2 cellular contexts compared by ENCODE assay signal in the genomic region with DNA sequence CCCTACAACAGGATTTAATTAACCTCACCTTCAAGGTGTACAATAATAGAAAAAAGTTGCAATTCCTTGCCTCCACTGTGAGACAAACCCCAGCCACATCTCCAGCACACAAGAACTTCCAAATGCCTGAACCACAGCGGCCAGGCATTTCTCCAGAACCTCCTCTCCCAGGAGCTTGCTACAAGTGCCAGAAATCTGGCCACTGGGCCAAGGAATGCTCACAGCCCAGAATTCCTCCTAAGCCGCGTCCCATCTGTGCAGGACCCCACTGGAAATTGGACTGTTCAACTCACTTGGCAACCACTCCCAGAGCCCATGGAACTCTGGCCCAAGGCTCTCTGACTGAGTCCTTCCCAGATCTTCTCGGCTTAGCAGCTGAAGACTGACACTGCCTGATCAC. TPM values are rescaled to one million over a fixed set of nuclear protein-coding genes. Genes with fewer than 3 reads are reported as not detected.
"Had no signal": no experiment of that assay in that cellular context is flagged by ENCODE, and none has a peak within 500 bp of the region (broad histone marks: within the 10 kb centered on the region; RNA-seq: fewer than 3 reads in every experiment).

No MANE protein-coding gene starts in this region.

RNA-seq across cellular contexts. Expression of gene SAMD3, which starts 28.3 kb away (rescaled TPM):
- total RNA-seq: activated B cell treated with CpG ODN at 0.5 μM for 24 hours, pulmonary artery endothelial cell had no signal
